In genomic region chr9:121815084-121815483, GRCh38 we compare ENCODE assay signal across 23 cellular contexts.
"Had no signal": no experiment of that assay in that cellular context is flagged by ENCODE, and none has a peak within 500 bp of the region (broad histone marks: within the 10 kb centered on the region; RNA-seq: fewer than 3 reads in every experiment).

No MANE protein-coding gene starts in this region.

- H3K4me1 ChIP-seq: colonic mucosa, prostate gland, right atrium auricular region, suprapubic skin had no signal

- H3K36me3 ChIP-seq: colonic mucosa, esophagus squamous epithelium, prostate gland, right atrium auricular region, suprapubic skin, thyroid gland had no signal

- H3K9me3 ChIP-seq: colonic mucosa, esophagus squamous epithelium, mucosa of descending colon, prostate gland, right atrium auricular region, suprapubic skin, thyroid gland had no signal

- DNase-seq: colonic mucosa; dermis blood vessel endothelial cell; effector memory CD4-positive, alpha-beta T cell; erythroblast; esophagus squamous epithelium; hypothalamus; immature natural killer cell; islet precursor cell; kidney glomerular epithelial cell; mucosa of descending colon; naive B cell; stimulated activated CD4-positive, alpha-beta T cell treated with anti-CD3 and anti-CD28 coated beads, Interleukin-12 subunit alpha, Interleukin-12 subunit beta, amount 100 ng/mL, for 4 hours; stimulated activated CD4-positive, alpha-beta T cell treated with anti-CD3 and anti-CD28 coated beads, Interleukin-1b, Interleukin-23, amount 100 ng/mL, for 48 hours; stimulated activated CD4-positive, alpha-beta T cell treated with anti-CD3 and anti-CD28 coated beads, Interleukin-4, amount 100 ng/mL, for 1 hour; stimulated activated CD8-positive, alpha-beta memory T cell treated with anti-CD3 and anti-CD28 coated beads, Interleukin-4, amount 100 ng/mL, for 48 hours; stimulated activated naive CD4-positive, alpha-beta T cell; stimulated activated naive CD8-positive, alpha-beta T cell treated with anti-CD3 and anti-CD28 coated beads, Interleukin-15, amount 100 ng/mL, for 72 hours; thyroid gland had no signal

- H3K27ac ChIP-seq: colonic mucosa, esophagus squamous epithelium, prostate gland, right atrium auricular region, suprapubic skin, thyroid gland had no signal

- H3K4me3 ChIP-seq: colonic mucosa, esophagus squamous epithelium, lung, mucosa of descending colon, prostate gland, right atrium auricular region, smooth muscle cell, suprapubic skin, thyroid gland had no signal

- H3K27me3 ChIP-seq: colonic mucosa, esophagus squamous epithelium, right atrium auricular region, suprapubic skin, thyroid gland had no signal
